Comparison of ENCODE assay signal across 8 cellular contexts in genomic region chr20:44966030-44966961, GRCh38. TPM values are rescaled to one million over a fixed set of nuclear protein-coding genes. Genes with fewer than 3 reads are reported as not detected.
DNase-seq lines count a peak whose midpoint lies in the region; TF ChIP-seq lines count a peak whose summit lies in the region.

Gene STK4, plus strand, starts transcription at chr20:44966512. Its CDS starts 57 bp downstream, at chr20:44966569.

- peaks cover 34% of the 10 kb centered on the region for H3K27me3 Mint-ChIP-seq in H9 (ENCODE audit: low read depth)
- H3K27me3 Mint-ChIP-seq in neural crest cell (ENCODE audit: low read depth) = no peaks in the 10 kb centered on the region

- no peaks in the 10 kb centered on the region for H3K79me1 ChIP-seq in H9 (ENCODE audit: insufficient read depth, low read depth, low read length, poor library complexity, severe bottlenecking)

- no peak within 1 kb of the TSS for H2BK12ac ChIP-seq in H9 (ENCODE audit: insufficient read length, low read depth, low read length)

- H3K4me2 ChIP-seq in H9 (ENCODE audit: insufficient read depth, insufficient read length, low read length) = peak within 1 kb of the TSS; percentile 82

- H3K36me3 Mint-ChIP-seq in H9 (ENCODE audit: insufficient read depth in 1 of 3, low read depth in 3 of 3) (peaks cover 0 to 2% (median 0%) of the 10 kb centered on the region in 3 experiments; a peak in 1 of 7 replicates), neural crest cell (ENCODE audit: low read depth) (no peaks in the 10 kb centered on the region)

- H2AK5ac ChIP-seq in H9 (ENCODE audit: insufficient read length, low read length) = no peak within 1 kb of the TSS

- no peak within 1 kb of the TSS for H3T11ph ChIP-seq in H9 (ENCODE audit: low read length)

- H3K9ac ChIP-seq in H9 (ENCODE audit: extremely low read depth, insufficient read length, low read length) = peak within 1 kb of the TSS; percentile 60

- WGBS in H9 (ENCODE audit: extremely low coverage, insufficient read length, low lambda C conversion rate) = no CpG with 5 or more reads among the region's 68 CpGs

- no peak within 1 kb of the TSS for H2AFZ ChIP-seq in H9 (ENCODE audit: low read length)

- no peak within 1 kb of the TSS for H2BK5ac ChIP-seq in H9 (ENCODE audit: insufficient read length, low read length)

- H3K18ac ChIP-seq in H9 (ENCODE audit: insufficient read length, low read depth, low read length) = no peak within 1 kb of the TSS

- H3K9me3 ChIP-seq in H9 (ENCODE audit: control insufficient read depth, low read depth, low read length) (no peaks in the 10 kb centered on the region), MG63 (no peaks in the 10 kb centered on the region)

- DNase-seq in G401 (ENCODE audit: low spot score) = peak; percentile 91
- DNase-seq in H9 = peak; percentile 96
- peak; percentile 94 for DNase-seq in MG63
- peak; percentile 62 for DNase-seq in SHP77 treated with DMSO at 0.1 percent for 48 hours (lab: John Stamatoyannopoulos, UW)
- DNase-seq in activated gamma-delta T cell (lab: John Stamatoyannopoulos, UW) = peak; percentile 96
- peak; percentile 92 for DNase-seq in fibroblast of villous mesenchyme (ENCODE audit: low read depth)
- DNase-seq in neural crest cell (ENCODE audit: low read depth, low spot score) = peak; percentile 89
- peak; percentile 80 for DNase-seq in stromal cell of bone marrow (ENCODE audit: low read depth)

- H3K27me3 ChIP-seq in H9 (ENCODE audit: insufficient read depth, low read length) (no peaks in the 10 kb centered on the region; the same call in 1 of the 2 replicates), MG63 (no peaks in the 10 kb centered on the region)

- no peaks in the 10 kb centered on the region for H4K20me1 ChIP-seq in H9 (ENCODE audit: control insufficient read depth, insufficient read depth, insufficient read length)

- H3K56ac ChIP-seq in H9 (ENCODE audit: insufficient read length, low read depth, low read length) = no peak within 1 kb of the TSS

- peaks cover 4% of the 10 kb centered on the region for H3K36me3 ChIP-seq in MG63

- peaks cover 5% of the 10 kb centered on the region for H3K23me2 ChIP-seq in H9 (ENCODE audit: insufficient read length, low read depth, low read length, poor library complexity, severe bottlenecking)

- peak within 1 kb of the TSS; percentile 33 for H3K14ac ChIP-seq in H9 (ENCODE audit: insufficient read depth, low read length)

- TF ChIP-seq CTCF in H9 (conservative IDR thresholded peaks at IDR 0.05) = peak; percentile 62
- TF ChIP-seq CTCF in fibroblast of villous mesenchyme (IDR thresholded peaks at IDR 0.05; ENCODE audit: insufficient read depth, low read depth, low read length) = peak; percentile 51
- TF ChIP-seq CTCF in neural crest cell (conservative IDR thresholded peaks at IDR 0.05) = peak; percentile 56

- peaks cover 44 to 46% of the 10 kb centered on the region in 2 experiments for H3K4me1 Mint-ChIP-seq in H9
- peaks cover 49% of the 10 kb centered on the region for H3K4me1 Mint-ChIP-seq in neural crest cell

- no peaks in the 10 kb centered on the region for H3K4me1 ChIP-seq in H9 (ENCODE audit: insufficient read depth, low read length)

- no peak within 1 kb of the TSS for H4K5ac ChIP-seq in H9 (ENCODE audit: insufficient read length, low read depth, low read length)

- H3K4me3 Mint-ChIP-seq in H9 (peak within 1 kb of the TSS; percentile 100), neural crest cell (peak within 1 kb of the TSS; percentile 98)

- peak within 1 kb of the TSS; percentile 71 to 98 (median 96) for H3K27ac Mint-ChIP-seq in H9
- H3K27ac Mint-ChIP-seq in neural crest cell (ENCODE audit: unreplicated experiment) = peak within 1 kb of the TSS; percentile 98

- H3K79me2 ChIP-seq in H9 (ENCODE audit: insufficient read depth, low read length) = peaks cover 14% of the 10 kb centered on the region; the same call in 1 of the 2 replicates

- no peak within 1 kb of the TSS for H2BK20ac ChIP-seq in H9 (ENCODE audit: low read depth, low read length, poor library complexity, severe bottlenecking)

- H2BK15ac ChIP-seq in H9 (ENCODE audit: low read depth, low read length) = no peak within 1 kb of the TSS

- no peaks in the 10 kb centered on the region; a peak in 2 of 5 replicates for H3K9me3 Mint-ChIP-seq in H9
- no peaks in the 10 kb centered on the region for H3K9me3 Mint-ChIP-seq in neural crest cell

- peak within 1 kb of the TSS; percentile 93 for H3K4me3 ChIP-seq in MG63
- H3K4me3 ChIP-seq in fibroblast of villous mesenchyme (ENCODE audit: low read depth, low read length) = peak within 1 kb of the TSS; percentile 99

- H3K4ac ChIP-seq in H9 (ENCODE audit: low read depth, low read length) = no peak within 1 kb of the TSS

- no peak within 1 kb of the TSS for H4K8ac ChIP-seq in H9 (replicated peaks; ENCODE audit: insufficient read length, low read depth, low read length)

- peak within 1 kb of the TSS; percentile 11 for H3K27ac ChIP-seq in H9 (ENCODE audit: insufficient read length, low read depth, low read length)

- no peak within 1 kb of the TSS for H2BK120ac ChIP-seq in H9 (ENCODE audit: low read depth, low read length, poor library complexity, severe bottlenecking)

- no peak within 1 kb of the TSS for H4K91ac ChIP-seq in H9 (ENCODE audit: insufficient read length, low read depth, low read length)

- no peak within 1 kb of the TSS for H3K23ac ChIP-seq in H9 (ENCODE audit: insufficient read length, low read depth, low read length)

- in situ Hi-C loops in G401 (cut with HindIII; ENCODE audit: low sequenced_read_pairs) = no loop called here

RNA-seq across cellular contexts. Expression of gene STK4, which starts in this region (rescaled TPM):
- 9.3 and 11.1 TPM in 2 replicates for total RNA-seq in G401 (2014; rRNA removed; shearing (Covaris generic))
- total RNA-seq in H9 (2021) (41.3 and 43.0 TPM in 2 replicates), fibroblast of villous mesenchyme (28.0 and 35.8 TPM in 2 replicates), neural crest cell (41.2 and 46.4 TPM in 2 replicates)
- 9.8 and 15.7 TPM in 2 replicates for total RNA-seq in MG63 (2014; rRNA removed; shearing (Covaris generic); ENCODE audit: low replicate concordance)

Comparison
In these comparisons a context has a peak if more than half of its experiments do, and no peak if none do; other contexts are left out.
1. Peak in every context shown above with its lines: DNase-seq, H3K4me3 ChIP-seq and H3K27ac ChIP-seq.